In the genomic region with DNA sequence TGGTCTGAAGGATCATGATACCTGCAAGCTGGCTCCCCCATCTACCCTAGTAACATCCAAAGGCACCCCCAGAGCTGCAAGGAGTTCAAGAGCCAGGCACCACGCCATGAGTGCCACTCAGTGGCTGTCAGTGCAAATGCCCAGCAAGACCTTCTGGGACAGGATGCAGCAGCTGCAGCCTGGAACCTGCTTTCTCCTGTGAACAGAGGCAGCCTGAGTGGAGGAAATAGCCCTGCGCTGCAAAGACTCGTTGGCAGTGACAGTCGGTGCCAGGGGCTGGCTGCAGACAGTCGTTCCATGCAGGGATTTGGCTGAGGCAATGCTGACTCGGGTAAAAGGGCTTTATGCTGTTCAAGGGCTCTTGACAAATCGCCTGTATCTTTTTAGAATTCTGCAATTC, we compare ENCODE assay signal across 28 cellular contexts. TPM values are rescaled to one million over a fixed set of nuclear protein-coding genes. Genes with fewer than 3 reads are reported as not detected.
DNase-seq lines count a peak whose midpoint lies in the region; ATAC-seq and TF ChIP-seq lines count a peak whose summit lies in the region.
"Had no signal": no experiment of that assay in that cellular context is flagged by ENCODE, and none has a peak within 500 bp of the region (broad histone marks: within the 10 kb centered on the region; RNA-seq: fewer than 3 reads in every experiment).

No MANE protein-coding gene starts in this region.

- no peaks in the 10 kb centered on the region for H3K79me2 ChIP-seq in DND-41 (ENCODE audit: insufficient read depth, low read length)

- H3K27ac ChIP-seq in DND-41 (ENCODE audit: low read length) = no peak overlapping the region
- H3K27ac ChIP-seq: pancreas had no signal

- H3K9ac ChIP-seq in DND-41 (ENCODE audit: low read depth, low read length) = no peak overlapping the region

- TF ChIP-seq CTCF in DND-41 (IDR thresholded peaks at IDR 0.05; ENCODE audit: borderline replicate concordance, extremely low read depth, low read length, poor library complexity, severe bottlenecking) = peak; percentile 50

- peaks cover 45% of the 10 kb centered on the region for H3K4me1 ChIP-seq in DND-41 (ENCODE audit: insufficient read depth, low read length)
- H3K4me1 ChIP-seq: pancreas had no signal

- H3K36me3 ChIP-seq in DND-41 (ENCODE audit: insufficient read depth, low read length) = no peaks in the 10 kb centered on the region
- H3K36me3 ChIP-seq: pancreas had no signal

- H3K27me3 ChIP-seq in DND-41 (ENCODE audit: insufficient read depth, low read length, poor library complexity) = no peaks in the 10 kb centered on the region
- H3K27me3 ChIP-seq: pancreas had no signal

- peak; percentile 53 for ATAC-seq in DND-41 (ENCODE audit: insufficient read depth, low read depth)
- no peak for ATAC-seq in HG02840 (IDR thresholded peaks at IDR 0.05; ENCODE audit: low FRiP score, unreplicated experiment)
- no peak for ATAC-seq in HG02970 (IDR thresholded peaks at IDR 0.05; ENCODE audit: low FRiP score, unreplicated experiment)
- ATAC-seq: activated T-cell treated with anti-CD3 and anti-CD28 coated beads, Interleukin-2, amount 50 U/mL, for 72 hours; natural killer cell; pancreas; PC-3 had no signal

- H3K4me2 ChIP-seq in DND-41 (ENCODE audit: insufficient read depth, low read length) = no peak overlapping the region

- no peaks in the 10 kb centered on the region for H3K9me3 ChIP-seq in DND-41 (ENCODE audit: insufficient read depth, low read length, severe bottlenecking)
- H3K9me3 ChIP-seq: pancreas had no signal

- no peaks in the 10 kb centered on the region for H4K20me1 ChIP-seq in DND-41 (ENCODE audit: insufficient read depth, low read length)

- intact Hi-C loops in head of caudate nucleus (cut with DNase I) = no loop called here
- intact Hi-C loops in posterior vena cava (cut with DNase I) = no loop called here

- H3K4me3 ChIP-seq in DND-41 (ENCODE audit: low read depth in 1 of 2, low read length in 2 of 2) = no peak overlapping the region
- H3K4me3 ChIP-seq: pancreas had no signal

- DNase-seq in DND-41 (peak; percentile 44), UCSD-AML1 (lab: John Stamatoyannopoulos, UW; ENCODE audit: unreplicated experiment) (peak; percentile 66), head of caudate nucleus (peak in 40 of 42 donors; percentile 12 to 77 (median 50)), posterior vena cava (ENCODE audit: low spot score) (peak; percentile 53), HT-29 (ENCODE audit: low spot score) (no peak), NCI-H748 (lab: John Stamatoyannopoulos, UW; ENCODE audit: unreplicated experiment) (no peak)
- DNase-seq: activated CD4-positive, alpha-beta T cell treated with anti-CD3 and anti-CD28 coated beads, Interleukin-2, amount 10 ng/mL, durations not matched to agents 24 days and 14 days; activated naive CD4-positive, alpha-beta T cell treated with anti-CD3 and anti-CD28 coated beads for 36 hours; activated T-cell treated with anti-CD3 and anti-CD28 coated beads, Interleukin-2, amount 50 U/mL, for 72 hours; amniotic stem cell; CD4-positive, alpha-beta T cell; erythroblast; foreskin fibroblast; GF-D8; H7; KBM-7; mesenchymal stem cell; natural killer cell; NCI-H146; NCI-H2227 treated with DMSO at 0.1 percent for 48 hours; NCI-H774; pancreas; PC-3 had no signal

- H2AFZ ChIP-seq in DND-41 (ENCODE audit: low read depth, low read length) = no peak overlapping the region

RNA-seq across cellular contexts. Expression of a gene that starts 15.7 kb away (rescaled TPM):
- not detected for total RNA-seq in posterior vena cava
- not detected in 2 replicates for total RNA-seq in HT-29 (2014; rRNA removed; shearing (Covaris generic))
- total RNA-seq: activated CD4-positive, alpha-beta T cell treated with anti-CD3 and anti-CD28 coated beads, Interleukin-2, amount 10 ng/mL, durations not matched to agents 24 days and 14 days; activated naive CD4-positive, alpha-beta T cell treated with anti-CD3 and anti-CD28 coated beads for 36 hours; activated T-cell treated with anti-CD3 and anti-CD28 coated beads, Interleukin-2, amount 50 U/mL, for 72 hours; CD4-positive, alpha-beta T cell; H7; kidney epithelial cell; natural killer cell; pancreas; PC-3; T-helper 1 cell treated with Interleukin-12 subunit alpha and Interleukin-12 subunit beta and Interleukin-4 antibody, amounts not matched to agents 30 ng/mL and 1 ng/mL, for 36 hours; temporal lobe had no signal

RNA-seq across cellular contexts. Expression of a gene that starts 30.1 kb away (rescaled TPM):
- total RNA-seq in posterior vena cava = 10 to 100 TPM; 46.9 to 53.6 TPM
- not detected in 2 replicates for total RNA-seq in HT-29 (2014; rRNA removed; shearing (Covaris generic))
- total RNA-seq: activated CD4-positive, alpha-beta T cell treated with anti-CD3 and anti-CD28 coated beads, Interleukin-2, amount 10 ng/mL, durations not matched to agents 24 days and 14 days; activated naive CD4-positive, alpha-beta T cell treated with anti-CD3 and anti-CD28 coated beads for 36 hours; activated T-cell treated with anti-CD3 and anti-CD28 coated beads, Interleukin-2, amount 50 U/mL, for 72 hours; T-helper 1 cell treated with Interleukin-12 subunit alpha and Interleukin-12 subunit beta and Interleukin-4 antibody, amounts not matched to agents 30 ng/mL and 1 ng/mL, for 36 hours had no signal

Comparison
In these comparisons a context has a peak if more than half of its experiments do, and no peak if none do; other contexts are left out.
1. DNase-seq: peak in DND-41 (single experiment), UCSD-AML1 (single experiment), head of caudate nucleus (40 of 42) and posterior vena cava (single experiment); none in HT-29 (single experiment) and NCI-H748 (single experiment).
2. RNA of a gene that starts 30.1 kb away (total RNA-seq): 46.9 to 53.6 TPM in posterior vena cava; not detected in HT-29; every median in the first group is over 10 times any median in the second.